In genomic region chr6:90403489-90404381, GRCh38 we compare ENCODE assay signal across 9 cellular contexts.
DNase-seq lines count a peak whose midpoint lies in the region; ATAC-seq lines count a peak whose summit lies in the region.
"Had no signal": no experiment of that assay in that cellular context is flagged by ENCODE, and none has a peak within 500 bp of the region (broad histone marks: within the 10 kb centered on the region; RNA-seq: fewer than 3 reads in every experiment).

No MANE protein-coding gene starts in this region.

- H3K9me3 Mint-ChIP-seq in T-helper 1 cell treated with Interleukin-12 subunit alpha and Interleukin-12 subunit beta and Interleukin-4 antibody, amounts not matched to agents 30 μg/mL and 1 μg/mL, for 36 hours: no peaks in the 10 kb centered on the region
- H3K9me3 Mint-ChIP-seq in T-cell: no peaks in the 10 kb centered on the region

- ATAC-seq in T-cell (replicated peaks in 1 of 4) (no peak), sciatic nerve (peak; percentile 87), GM21717 (IDR thresholded peaks at IDR 0.05; ENCODE audit: unreplicated experiment) (no peak)

- CTCF ChIA-PET in T-cell (lab: Charles Lee): interaction anchor here in 1 of 2 donors (0.6 to 0.9 kb wide), 3 partner anchors 8 to 468 kb away, joined by 4 to 10 read pairs (median 4); no protein-coding TSS in a partner anchor

- H3K27ac Mint-ChIP-seq in T-helper 1 cell treated with Interleukin-12 subunit alpha and Interleukin-12 subunit beta and Interleukin-4 antibody, amounts not matched to agents 30 μg/mL and 1 μg/mL, for 36 hours: peak overlapping the region; percentile 83
- peak overlapping the region; percentile 82 to 91 for H3K27ac Mint-ChIP-seq in T-cell

- peaks cover 61% of the 10 kb centered on the region for H3K4me1 Mint-ChIP-seq in T-helper 1 cell treated with Interleukin-12 subunit alpha and Interleukin-12 subunit beta and Interleukin-4 antibody, amounts not matched to agents 30 μg/mL and 1 μg/mL, for 36 hours (ENCODE audit: low read depth)
- peaks cover 41 to 69% (median 64%) of the 10 kb centered on the region in 3 donors for H3K4me1 Mint-ChIP-seq in T-cell

- no peaks in the 10 kb centered on the region for H3K27me3 Mint-ChIP-seq in T-helper 1 cell treated with Interleukin-12 subunit alpha and Interleukin-12 subunit beta and Interleukin-4 antibody, amounts not matched to agents 30 μg/mL and 1 μg/mL, for 36 hours (ENCODE audit: low read depth)
- no peaks in the 10 kb centered on the region for H3K27me3 Mint-ChIP-seq in T-cell

- POLR2A ChIA-PET in T-cell (lab: Charles Lee): no interaction called here

- no peaks in the 10 kb centered on the region for H3K36me3 Mint-ChIP-seq in T-helper 1 cell treated with Interleukin-12 subunit alpha and Interleukin-12 subunit beta and Interleukin-4 antibody, amounts not matched to agents 30 μg/mL and 1 μg/mL, for 36 hours (ENCODE audit: low read depth)
- no peaks in the 10 kb centered on the region for H3K36me3 Mint-ChIP-seq in T-cell

- H3K4me3 Mint-ChIP-seq in T-helper 1 cell treated with Interleukin-12 subunit alpha and Interleukin-12 subunit beta and Interleukin-4 antibody, amounts not matched to agents 30 μg/mL and 1 μg/mL, for 36 hours: peak overlapping the region; percentile 45
- peak overlapping the region in 1 of 3 donors; percentile 49 for H3K4me3 Mint-ChIP-seq in T-cell

- DNase-seq in T-helper 1 cell: no peak
- no peak for DNase-seq in T-cell
- peak; percentile 50 for DNase-seq in glomerular visceral epithelial cell (ENCODE audit: extremely low spot score)
- no peak for DNase-seq in sciatic nerve (ENCODE audit: low spot score)
- DNase-seq in NCI-H748 (lab: John Stamatoyannopoulos, UW; ENCODE audit: unreplicated experiment): no peak
- no peak for DNase-seq in MV-4-11 (lab: John Stamatoyannopoulos, UW)
- DNase-seq: spleen had no signal

- intact Hi-C loops in sciatic nerve (cut with DNase I): no loop called here
